Comparison of ENCODE assay signal across 8 cellular contexts in genomic region chr2:67650292-67651133, GRCh38.
DNase-seq lines count a peak whose midpoint lies in the region; ATAC-seq and TF ChIP-seq lines count a peak whose summit lies in the region.

No MANE protein-coding gene starts in this region.

- TF ChIP-seq CTCF in GM20000 (IDR thresholded peaks at IDR 0.05; ENCODE audit: extremely low read depth, missing control alignments) (peak; percentile 25), choroid plexus epithelial cell (conservative IDR thresholded peaks at IDR 0.05; ENCODE audit: low read depth, low read length) (peak; percentile 97)

- no peak for ATAC-seq in HG03457 (IDR thresholded peaks at IDR 0.05; ENCODE audit: unreplicated experiment)

- in situ Hi-C loops in ACHN (cut with HindIII; ENCODE audit: low pct_ligation_motif_present, low pct_unique_long_range_greater_than_20kb, low sequenced_read_pairs), result no loop called here

- H3K4me3 ChIP-seq in choroid plexus epithelial cell (ENCODE audit: low read depth, low read length), result no peak overlapping the region

- peak; percentile 89 for DNase-seq in ACHN
- DNase-seq in GM20000 (ENCODE audit: low spot score), result peak; percentile 26
- DNase-seq in NOMO-1 treated with dmso at 0.1 percent for 144 hours (lab: John Stamatoyannopoulos, UW; ENCODE audit: unreplicated experiment), result peak; percentile 31
- DNase-seq in choroid plexus epithelial cell (ENCODE audit: low read depth), result peak; percentile 97
- DNase-seq in left kidney (ENCODE audit: low read depth, low spot score), result peak; percentile 92
- DNase-seq in stromal cell of bone marrow (ENCODE audit: low read depth), result peak; percentile 88
- no peak for DNase-seq in NCI-H345 (lab: John Stamatoyannopoulos, UW)
